Comparison of ENCODE assay signal across 8 cellular contexts in the genomic region with DNA sequence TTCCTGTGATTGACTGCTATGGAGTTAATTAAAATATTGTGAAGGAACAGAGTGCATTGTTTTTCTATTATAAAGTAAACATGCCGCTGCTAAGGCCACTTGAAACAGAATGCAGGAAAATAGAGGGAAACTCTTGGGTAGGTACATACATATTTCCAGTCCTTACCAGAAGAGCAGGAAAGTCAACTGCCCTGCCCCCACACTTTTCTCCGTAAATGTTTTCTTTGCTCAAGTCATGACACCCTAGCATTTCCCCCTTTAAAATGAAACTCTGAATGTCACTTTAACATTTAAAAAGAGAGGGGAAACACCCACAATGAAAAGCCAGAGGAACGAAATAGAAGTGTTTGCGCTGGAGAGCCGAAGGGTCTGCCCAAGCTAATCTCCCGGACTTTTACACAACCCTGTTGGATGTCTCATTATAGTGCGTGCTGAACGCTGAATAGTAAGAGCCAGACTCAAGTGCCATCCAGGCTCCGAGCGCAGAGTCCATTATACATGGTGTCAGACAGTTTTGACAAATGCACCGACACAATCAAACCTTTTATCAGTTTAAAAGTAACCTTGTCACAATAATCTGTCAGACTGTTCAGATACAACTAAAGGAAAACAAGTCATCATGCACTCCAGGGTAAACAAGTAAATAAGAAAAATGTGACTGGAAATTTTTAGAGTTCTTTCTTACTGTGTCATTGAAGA.
DNase-seq lines count a peak whose midpoint lies in the region; ATAC-seq, FAIRE-seq and TF ChIP-seq lines count a peak whose summit lies in the region.

No MANE protein-coding gene starts in this region.

- H3K9me3 Mint-ChIP-seq in mesothelial cell of epicardium = peaks cover 20% of the 10 kb centered on the region

- no peaks in the 10 kb centered on the region for H3K27me3 ChIP-seq in BE2C

- H3K36me3 ChIP-seq in BE2C = peaks cover 6% of the 10 kb centered on the region

- ATAC-seq in GM19467 (IDR thresholded peaks at IDR 0.05; ENCODE audit: unreplicated experiment) = no peak

- no peaks in the 10 kb centered on the region for H3K27me3 Mint-ChIP-seq in mesothelial cell of epicardium (ENCODE audit: low read depth)

- peak; percentile 34 for DNase-seq in BE2C
- peak; percentile 71 for DNase-seq in NCI-H1092 (lab: John Stamatoyannopoulos, UW)
- no peak for DNase-seq in coronary artery (ENCODE audit: low spot score)
- no peak for DNase-seq in mesothelial cell of epicardium (ENCODE audit: low spot score in 2 of 2, unreplicated experiment in 2 of 2)
- DNase-seq in germinal center (ENCODE audit: low spot score) = no peak
- DNase-seq in GM12891 (ENCODE audit: insufficient read length, low spot score) = no peak
- DNase-seq in SW480 (ENCODE audit: low spot score) = no peak

- peak overlapping the region; percentile 78 for H3K4me3 Mint-ChIP-seq in mesothelial cell of epicardium

- H3K36me3 Mint-ChIP-seq in mesothelial cell of epicardium = peaks cover 20% of the 10 kb centered on the region

- TF ChIP-seq POLR2A in GM12891 (IDR thresholded peaks at IDR 0.05; ENCODE audit: low read depth, low read length) = no peak

- FAIRE-seq in GM12891 (lab: Jason Lieb, UNC) = no peak

- no peaks in the 10 kb centered on the region for H3K9me3 ChIP-seq in BE2C

- no peak for TF ChIP-seq CTCF in BE2C (IDR thresholded peaks at IDR 0.05; ENCODE audit: low read depth, low read length)
- no peak for TF ChIP-seq CTCF in coronary artery (IDR thresholded peaks at IDR 0.05)
- TF ChIP-seq CTCF in mesothelial cell of epicardium (IDR thresholded peaks at IDR 0.05; ENCODE audit: unreplicated experiment) = no peak

- peak overlapping the region; percentile 47 for H3K4me3 ChIP-seq in BE2C (ENCODE audit: low read depth, low read length)
- H3K4me3 ChIP-seq in coronary artery = peak overlapping the region; percentile 3

- no peak overlapping the region for H3K27ac ChIP-seq in coronary artery

- peak overlapping the region; percentile 92 for H3K27ac Mint-ChIP-seq in mesothelial cell of epicardium

- no peaks in the 10 kb centered on the region; the same call in 1 of the 2 replicates for H3K4me1 ChIP-seq in BE2C

- H3K4me1 Mint-ChIP-seq in mesothelial cell of epicardium = peaks cover 29% of the 10 kb centered on the region

TF ChIP-seq in GM12891, 5 proteins besides CTCF, POLR2A, EP300 and RAD21:
- TF ChIP-seq PAX5 (IDR thresholded peaks at IDR 0.05; ENCODE audit: insufficient read depth, low read length, severe bottlenecking) = no peak
- TF ChIP-seq TAF1 (IDR thresholded peaks at IDR 0.05; ENCODE audit: low read depth, low read length) = no peak
- TF ChIP-seq POLR2AphosphoS5 (IDR thresholded peaks at IDR 0.05; ENCODE audit: low read depth, low read length) = no peak

Comparison
In these comparisons a context has a peak if more than half of its experiments do, and no peak if none do; other contexts are left out.
1. DNase-seq: peak in BE2C (single experiment) and NCI-H1092 (single experiment); none in coronary artery (single experiment), mesothelial cell of epicardium (0 of 2), germinal center (single experiment), GM12891 (single experiment) and SW480 (single experiment).